9 cellular contexts compared by ENCODE assay signal in the genomic region with DNA sequence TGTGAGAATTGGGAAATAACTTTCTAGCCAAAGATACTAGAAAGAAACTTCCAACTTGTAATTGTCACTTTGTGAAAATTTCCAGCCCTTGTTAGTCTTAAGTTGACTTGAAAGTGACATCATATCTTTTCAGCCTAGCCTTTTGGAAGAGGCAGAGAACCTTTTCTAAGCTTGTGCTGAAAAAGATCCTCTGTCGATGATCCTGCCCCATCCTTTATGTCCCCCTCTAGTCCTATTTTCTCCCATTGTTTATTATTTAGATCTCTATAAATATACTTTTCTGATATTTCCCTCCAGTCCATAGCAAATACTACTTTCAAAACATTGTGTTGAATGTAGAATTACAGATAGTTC. TPM values are rescaled to one million over a fixed set of nuclear protein-coding genes. Genes with fewer than 3 reads are reported as not detected.
DNase-seq lines count a peak whose midpoint lies in the region; FAIRE-seq and TF ChIP-seq lines count a peak whose summit lies in the region.
"Had no signal": no experiment of that assay in that cellular context is flagged by ENCODE, and none has a peak within 500 bp of the region (broad histone marks: within the 10 kb centered on the region; RNA-seq: fewer than 3 reads in every experiment).

No MANE protein-coding gene starts in this region.

- H3K27me3 ChIP-seq in SJCRH30 (no peaks in the 10 kb centered on the region), esophagus squamous epithelium (no peaks in the 10 kb centered on the region), WERI-Rb-1 (ENCODE audit: insufficient read depth, low read depth, severe bottlenecking) (peaks cover 16% of the 10 kb centered on the region)

- H3K4me1 ChIP-seq in SJCRH30 (peaks cover 9% of the 10 kb centered on the region), esophagus squamous epithelium (peaks cover 0 to 81% (median 38%) of the 10 kb centered on the region in 3 donors), kidney (ENCODE audit: control insufficient read depth in 1 of 2, insufficient read depth in 1 of 2, low read depth in 1 of 2, low read length in 2 of 2) (no peaks in the 10 kb centered on the region)

- TF ChIP-seq CTCF in esophagus squamous epithelium (IDR thresholded peaks at IDR 0.05) (no peak), retinal pigment epithelial cell (conservative IDR thresholded peaks at IDR 0.05; ENCODE audit: low read depth, low read length) (no peak), kidney (IDR thresholded peaks at IDR 0.05; ENCODE audit: borderline replicate concordance, extremely low read depth, insufficient read depth) (no peak), WERI-Rb-1 (IDR thresholded peaks at IDR 0.05; ENCODE audit: low read depth, low read length) (no peak)

- peak overlapping the region; percentile 91 for H3K4me3 ChIP-seq in SJCRH30
- H3K4me3 ChIP-seq in esophagus squamous epithelium, result peak overlapping the region in 3 of 4 donors; percentile 62 to 91 (median 81)
- peak overlapping the region; percentile 90 for H3K4me3 ChIP-seq in retinal pigment epithelial cell (ENCODE audit: low read length)
- peak overlapping the region in 1 of 2 donors; percentile 71 for H3K4me3 ChIP-seq in kidney (ENCODE audit: low read length in 2 of 2)
- no peak overlapping the region for H3K4me3 ChIP-seq in WERI-Rb-1 (ENCODE audit: low read depth, low read length)
- H3K4me3 ChIP-seq: SJSA1 had no signal

- DNase-seq in GM18507 (ENCODE audit: extremely low spot score, insufficient read length, low read depth) (no peak), SJCRH30 (no peak), esophagus squamous epithelium (lab: John Stamatoyannopoulos, UW) (no peak), retinal pigment epithelial cell (ENCODE audit: low read depth) (no peak), kidney (no peak), GM12892 (ENCODE audit: insufficient read length) (no peak), NCI-H446 treated with DMSO at 0.1 percent for 48 hours (lab: John Stamatoyannopoulos, UW) (no peak), WERI-Rb-1 (no peak)

- H3K36me3 ChIP-seq in SJCRH30 (0 out of 2 replicates have a peak, but pooled peaks cover 3% of the 10 kb centered on the region), esophagus squamous epithelium (no peaks in the 10 kb centered on the region), kidney (ENCODE audit: control insufficient read depth in 1 of 2, insufficient read depth in 2 of 2, low read length in 2 of 2) (no peaks in the 10 kb centered on the region), WERI-Rb-1 (no peaks in the 10 kb centered on the region)
- H3K36me3 ChIP-seq: SJSA1 had no signal

- intact Hi-C loops in esophagus squamous epithelium (cut with DNase I) (no loop called here), kidney (cut with DNase I) (no loop called here)

- WGBS in esophagus squamous epithelium, 2 donors, result 42 to 79% methylated on average over 1 of the region's 1 CpG

- no peak overlapping the region for H3K9ac ChIP-seq in kidney (ENCODE audit: low read length in 2 of 2)

- TF ChIP-seq POLR2A in esophagus squamous epithelium (IDR thresholded peaks at IDR 0.05), result no peak
- no peak for TF ChIP-seq POLR2A in GM12892 (IDR thresholded peaks at IDR 0.05; ENCODE audit: low read depth, low read length)

- H3K27ac ChIP-seq in SJCRH30 (peak overlapping the region; percentile 67; the same call in 1 of the 2 replicates), esophagus squamous epithelium (peak overlapping the region in 3 of 4 donors; percentile 65 to 88 (median 82)), kidney (ENCODE audit: low read depth in 2 of 2, low read length in 2 of 2) (no peak overlapping the region), WERI-Rb-1 (no peak overlapping the region)
- H3K27ac ChIP-seq: SJSA1 had no signal

- no peaks in the 10 kb centered on the region for H3K9me3 ChIP-seq in SJCRH30 (replicated peaks)
- no peaks in the 10 kb centered on the region for H3K9me3 ChIP-seq in esophagus squamous epithelium
- no peaks in the 10 kb centered on the region for H3K9me3 ChIP-seq in kidney (ENCODE audit: control insufficient read depth in 1 of 2, low read length in 2 of 2)
- no peaks in the 10 kb centered on the region for H3K9me3 ChIP-seq in WERI-Rb-1 (ENCODE audit: severe bottlenecking)
- H3K9me3 ChIP-seq: SJSA1 had no signal

- peak; percentile 18 for FAIRE-seq in GM18507 (lab: Jason Lieb, UNC)
- no peak for FAIRE-seq in kidney (lab: Jason Lieb, UNC)
- no peak for FAIRE-seq in GM12892 (lab: Jason Lieb, UNC)

RNA-seq across cellular contexts. Expression of a gene that starts 2.8 kb away (rescaled TPM):
- total RNA-seq in SJCRH30 (2014; rRNA removed; shearing (Covaris generic)), result 31.8 and 37.0 TPM in 2 replicates
- 10 to 100 TPM in 2 of 4 donors, 1 to 10 TPM in 2; 6.3 to 12.6 (median 10.3) TPM for total RNA-seq in esophagus squamous epithelium
- total RNA-seq in kidney, result 23.3 TPM
- polyA plus RNA-seq in kidney (ENCODE audit: insufficient read depth, low read depth, low replicate concordance), result 2.0 TPM
- 13.1 TPM for polyA plus RNA-seq in GM12892 (2012; ENCODE audit: missing spikeins)

Comparison
In these comparisons a context has a peak if more than half of its experiments do, and no peak if none do; other contexts are left out.
1. H3K27ac ChIP-seq: peak in SJCRH30 (single experiment) and esophagus squamous epithelium (3 of 4); none in kidney (0 of 2) and WERI-Rb-1 (single experiment).